14 cellular contexts compared by ENCODE assay signal in the genomic region with DNA sequence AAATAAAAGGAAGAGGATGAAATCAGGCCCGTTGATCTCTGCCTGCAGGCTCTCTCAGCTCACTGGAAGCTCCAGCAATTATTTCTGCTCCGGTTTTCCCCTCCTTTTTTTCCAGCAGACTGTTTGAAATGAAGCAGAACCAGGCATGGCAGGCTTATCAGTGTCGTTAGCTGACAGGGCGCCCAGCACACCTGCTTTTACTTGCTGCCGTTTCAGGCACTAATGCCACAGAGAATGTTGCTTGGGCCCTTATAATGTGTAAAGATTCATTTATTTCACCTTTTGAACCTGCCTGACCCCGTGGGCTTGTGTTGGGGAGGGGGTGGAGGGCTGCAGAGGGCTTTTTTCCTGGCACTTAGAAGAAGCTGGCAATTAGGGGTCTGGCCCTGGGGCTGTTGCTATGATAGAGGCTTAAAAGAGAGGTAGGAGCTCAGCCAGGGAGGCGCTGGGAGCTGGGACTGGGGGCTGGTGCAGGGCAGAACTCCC.
DNase-seq lines count a peak whose midpoint lies in the region; ATAC-seq and TF ChIP-seq lines count a peak whose summit lies in the region.
"Had no signal": no experiment of that assay in that cellular context is flagged by ENCODE, and none has a peak within 500 bp of the region (broad histone marks: within the 10 kb centered on the region; RNA-seq: fewer than 3 reads in every experiment).

No MANE protein-coding gene starts in this region.

- H3K9me3 ChIP-seq in CD4-positive, alpha-beta memory T cell (ENCODE audit: control insufficient read depth in 1 of 2, low read length in 2 of 2): no peaks in the 10 kb centered on the region

- H3K4me3 ChIP-seq in CD4-positive, alpha-beta memory T cell (ENCODE audit: low read length in 2 of 2): no peak overlapping the region

- no peaks in the 10 kb centered on the region for H3K36me3 Mint-ChIP-seq in mesothelial cell of epicardium
- H3K36me3 Mint-ChIP-seq in CD4-positive, alpha-beta memory T cell: no peaks in the 10 kb centered on the region
- H3K36me3 Mint-ChIP-seq: activated naive CD8-positive, alpha-beta T cell; IgD-negative memory B cell; naive thymus-derived CD4-positive, alpha-beta T cell had no signal

- peaks cover 78% of the 10 kb centered on the region for H3K4me1 Mint-ChIP-seq in mesothelial cell of epicardium
- no peaks in the 10 kb centered on the region for H3K4me1 Mint-ChIP-seq in CD4-positive, alpha-beta memory T cell
- H3K4me1 Mint-ChIP-seq: stimulated activated naive CD8-positive, alpha-beta T cell treated with anti-CD3 and anti-CD28 coated beads, Interleukin-15, amount 100 ng/mL, for 72 hours had no signal

- H3K27ac Mint-ChIP-seq in mesothelial cell of epicardium: peak overlapping the region; percentile 91
- H3K27ac Mint-ChIP-seq in CD4-positive, alpha-beta memory T cell: no peak overlapping the region
- H3K27ac Mint-ChIP-seq: activated naive CD8-positive, alpha-beta T cell; IgD-negative memory B cell; naive thymus-derived CD4-positive, alpha-beta T cell; stimulated activated naive CD8-positive, alpha-beta T cell treated with anti-CD3 and anti-CD28 coated beads, Interleukin-15, amount 100 ng/mL, for 72 hours had no signal

- CTCF ChIA-PET in CD4-positive, alpha-beta memory T cell (lab: Charles Lee; ENCODE audit: partially characterized antibody): no interaction called here

- intact Hi-C loops in CD4-positive, alpha-beta memory T cell (cut with micrococcal nuclease): no loop called here

- POLR2A ChIA-PET in CD4-positive, alpha-beta memory T cell (lab: Charles Lee; ENCODE audit: partially characterized antibody): no interaction called here

- DNase-seq in DMS79 treated with DMSO at 0.1 percent for 48 hours (lab: John Stamatoyannopoulos, UW): peak; percentile 72
- peak; percentile 54 for DNase-seq in NCI-H1417 treated with DMSO at 0.1 percent for 48 hours (lab: John Stamatoyannopoulos, UW)
- peak; percentile 17 to 30 for DNase-seq in SHP77 (lab: John Stamatoyannopoulos, UW)
- DNase-seq in mesothelial cell of epicardium (ENCODE audit: low spot score in 2 of 2, unreplicated experiment in 2 of 2): peak in 1 of 2 experiments; percentile 51
- DNase-seq in hippocampal formation (lab: John Stamatoyannopoulos, UW): no peak
- DNase-seq in CD4-positive, alpha-beta memory T cell: no peak
- no peak for DNase-seq in NK-92 treated with Interleukin-12 subunit alpha and Interleukin-12 subunit beta, amount 100 ng/mL, for 24 hours (lab: John Stamatoyannopoulos, UW)
- DNase-seq: naive thymus-derived CD4-positive, alpha-beta T cell; NCI-H1048; stimulated activated naive CD8-positive, alpha-beta T cell treated with anti-CD3 and anti-CD28 coated beads, Interleukin-15, amount 100 ng/mL, for 72 hours; T-helper 2 cell had no signal

- no peak overlapping the region for H3K27ac ChIP-seq in CD4-positive, alpha-beta memory T cell (ENCODE audit: low read depth, low read length)

- no peak for ATAC-seq in HG03521 (IDR thresholded peaks at IDR 0.05; ENCODE audit: unreplicated experiment)
- ATAC-seq: naive thymus-derived CD4-positive, alpha-beta T cell; stimulated activated naive CD8-positive, alpha-beta T cell treated with anti-CD3 and anti-CD28 coated beads, Interleukin-15, amount 100 ng/mL, for 72 hours had no signal

- H3K9me3 Mint-ChIP-seq in mesothelial cell of epicardium: peaks cover 8% of the 10 kb centered on the region
- no peaks in the 10 kb centered on the region for H3K9me3 Mint-ChIP-seq in CD4-positive, alpha-beta memory T cell
- H3K9me3 Mint-ChIP-seq: IgD-negative memory B cell; naive thymus-derived CD4-positive, alpha-beta T cell; stimulated activated naive CD8-positive, alpha-beta T cell treated with anti-CD3 and anti-CD28 coated beads, Interleukin-15, amount 100 ng/mL, for 72 hours had no signal

- peak overlapping the region; percentile 33 for H3K4me3 Mint-ChIP-seq in mesothelial cell of epicardium
- H3K4me3 Mint-ChIP-seq in CD4-positive, alpha-beta memory T cell: no peak overlapping the region
- H3K4me3 Mint-ChIP-seq: activated naive CD8-positive, alpha-beta T cell; IgD-negative memory B cell; naive thymus-derived CD4-positive, alpha-beta T cell; stimulated activated naive CD8-positive, alpha-beta T cell treated with anti-CD3 and anti-CD28 coated beads, Interleukin-15, amount 100 ng/mL, for 72 hours had no signal

- no peaks in the 10 kb centered on the region for H3K4me1 ChIP-seq in CD4-positive, alpha-beta memory T cell (ENCODE audit: insufficient read depth, low read length)

- H3K27me3 ChIP-seq in CD4-positive, alpha-beta memory T cell (ENCODE audit: insufficient read depth, low read length): no peaks in the 10 kb centered on the region

- H3K27me3 Mint-ChIP-seq in mesothelial cell of epicardium (ENCODE audit: low read depth): no peaks in the 10 kb centered on the region
- H3K27me3 Mint-ChIP-seq in CD4-positive, alpha-beta memory T cell: peaks cover 14 to 18% of the 10 kb centered on the region in 2 donors

- no peak for TF ChIP-seq CTCF in mesothelial cell of epicardium (IDR thresholded peaks at IDR 0.05; ENCODE audit: unreplicated experiment)

- H3K36me3 ChIP-seq in CD4-positive, alpha-beta memory T cell (ENCODE audit: insufficient read depth, low read length): no peaks in the 10 kb centered on the region

Comparison
In these comparisons a context has a peak if more than half of its experiments do, and no peak if none do; other contexts are left out.
1. DNase-seq: peak in DMS79 treated with DMSO at 0.1 percent for 48 hours (single experiment), NCI-H1417 treated with DMSO at 0.1 percent for 48 hours (single experiment) and SHP77 (2 of 2); none in hippocampal formation (0 of 2), CD4-positive, alpha-beta memory T cell (0 of 5) and NK-92 treated with Interleukin-12 subunit alpha and Interleukin-12 subunit beta, amount 100 ng/mL, for 24 hours (single experiment).